In the genomic region with DNA sequence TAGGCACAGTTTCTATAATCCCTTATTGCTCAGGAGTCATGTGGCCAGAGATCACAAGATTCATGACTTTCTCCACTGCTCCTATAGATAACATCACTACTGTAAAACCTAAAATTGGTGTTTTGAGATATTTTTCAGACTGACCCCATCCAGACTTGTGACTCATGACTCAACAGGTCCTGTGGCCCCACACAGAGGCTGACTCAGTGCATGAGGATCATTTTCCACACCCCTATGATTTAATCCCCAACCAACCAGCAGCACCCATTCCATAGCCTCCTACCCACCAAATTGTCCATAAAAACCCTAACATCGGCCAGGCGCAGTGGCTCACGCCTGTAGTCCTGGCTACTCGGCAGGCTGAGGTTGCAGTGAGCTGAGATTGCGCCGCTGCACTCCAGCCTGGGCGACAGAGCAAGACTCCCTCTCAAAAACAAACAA, we compare ENCODE assay signal across 17 cellular contexts. TPM values are rescaled to one million over a fixed set of nuclear protein-coding genes. Genes with fewer than 3 reads are reported as not detected.
A peak's percentile ranks its signal among the peaks of the same experiment; 100 is the strongest.
DNase-seq lines count a peak whose midpoint lies in the region; ATAC-seq, FAIRE-seq and TF ChIP-seq lines count a peak whose summit lies in the region.
"Had no signal": no experiment of that assay in that cellular context is flagged by ENCODE, and none has a peak within 500 bp of the region (broad histone marks: within the 10 kb centered on the region; RNA-seq: fewer than 3 reads in every experiment).

No MANE protein-coding gene starts in this region.

- no peak for TF ChIP-seq CTCF in fibroblast of mammary gland (conservative IDR thresholded peaks at IDR 0.05; ENCODE audit: control insufficient read depth, insufficient read depth, low read depth, low read length)
- TF ChIP-seq CTCF in right lobe of liver (IDR thresholded peaks at IDR 0.05): no peak

- H3K9me3 ChIP-seq in right lobe of liver (no peaks in the 10 kb centered on the region), small intestine (ENCODE audit: control insufficient read depth, low read depth) (no peaks in the 10 kb centered on the region)
- H3K9me3 ChIP-seq: BE2C, gastroesophageal sphincter, vagina had no signal

- TF ChIP-seq POLR2A in right lobe of liver (IDR thresholded peaks at IDR 0.05): no peak

- DNase-seq in A172 (ENCODE audit: low spot score): peak; percentile 80
- peak; percentile 54 for DNase-seq in SK-MEL-5 (ENCODE audit: low read depth, low spot score)
- DNase-seq in fibroblast of mammary gland (ENCODE audit: low read depth): peak; percentile 93
- DNase-seq in KG1 (lab: John Stamatoyannopoulos, UW): no peak
- no peak for DNase-seq in right lobe of liver
- no peak for DNase-seq in small intestine
- DNase-seq: activated CD8-positive, alpha-beta memory T cell treated with anti-CD3 and anti-CD28 coated beads, Interleukin-2, amount 10 ng/mL, durations not matched to agents 7 days and 5 days; activated naive CD8-positive, alpha-beta T cell treated with anti-CD3 and anti-CD28 coated beads, Interleukin-2, amount 10 ng/mL, durations not matched to agents 7 days and 5 days; BE2C; GDM1; NCI-H1694; Right ventricle myocardium superior had no signal

- H3K27me3 ChIP-seq in right lobe of liver (no peaks in the 10 kb centered on the region), small intestine (ENCODE audit: control insufficient read depth in 2 of 2, insufficient read depth in 2 of 2, low read length in 2 of 2) (no peaks in the 10 kb centered on the region)
- H3K27me3 ChIP-seq: BE2C, gastroesophageal sphincter, vagina had no signal

- no peak for ATAC-seq in right lobe of liver
- ATAC-seq in HG03139 (IDR thresholded peaks at IDR 0.05; ENCODE audit: unreplicated experiment): no peak
- ATAC-seq: activated CD8-positive, alpha-beta memory T cell treated with anti-CD3 and anti-CD28 coated beads, Interleukin-2, amount 10 ng/mL, durations not matched to agents 7 days and 5 days; gastroesophageal sphincter had no signal

- intact Hi-C loops in right lobe of liver (cut with DNase I): no loop called here

- H3K27ac ChIP-seq in right lobe of liver: no peak overlapping the region
- no peak overlapping the region for H3K27ac ChIP-seq in small intestine (ENCODE audit: low read depth in 1 of 2, low read length in 1 of 2)
- H3K27ac ChIP-seq: gastroesophageal sphincter, vagina had no signal

- H3K4me1 ChIP-seq in right lobe of liver (no peaks in the 10 kb centered on the region), small intestine (ENCODE audit: control insufficient read depth in 2 of 2, insufficient read depth in 1 of 2, low read depth in 1 of 2, low read length in 1 of 2) (no peaks in the 10 kb centered on the region)
- H3K4me1 ChIP-seq: BE2C, gastroesophageal sphincter, vagina had no signal

- no peak overlapping the region for H3K4me3 ChIP-seq in fibroblast of mammary gland (ENCODE audit: control insufficient read depth, low read depth, low read length)
- H3K4me3 ChIP-seq in right lobe of liver: no peak overlapping the region
- H3K4me3 ChIP-seq in small intestine (ENCODE audit: low read depth in 1 of 2, low read length in 2 of 2): no peak overlapping the region
- H3K4me3 ChIP-seq: gastroesophageal sphincter, vagina had no signal

- H3K36me3 ChIP-seq in right lobe of liver (no peaks in the 10 kb centered on the region), small intestine (ENCODE audit: control insufficient read depth in 2 of 2, insufficient read depth in 2 of 2, low read length in 2 of 2) (no peaks in the 10 kb centered on the region)
- H3K36me3 ChIP-seq: BE2C, gastroesophageal sphincter, vagina had no signal

- peak; percentile 89 for FAIRE-seq in G401.6 (lab: Jason Lieb, UNC)
- no peak for FAIRE-seq in small intestine (lab: Jason Lieb, UNC)
- FAIRE-seq: islet of Langerhans had no signal

- 82% methylated on average over 7 of the region's 7 CpGs for WGBS in right lobe of liver (ENCODE audit: insufficient coverage, low coverage, low lambda C conversion rate, missing lambda C conversion rate)
- WGBS in small intestine, 3 donors: 94 to 95% (median 94%) methylated on average over 7 of the region's 7 CpGs

- in situ Hi-C loops in SK-MEL-5 (cut with HindIII; ENCODE audit: low pct_unique_long_range_greater_than_20kb, low sequenced_read_pairs): no loop called here

RNA-seq across cellular contexts. Expression of gene XIAP, which starts 13.2 kb away (rescaled TPM):
- total RNA-seq in A172 (2014; rRNA removed; shearing (Covaris generic)): 13.3 and 13.8 TPM in 2 replicates
- 38.3 and 40.3 TPM in 2 replicates for total RNA-seq in SK-MEL-5 (2014; rRNA removed; shearing (Covaris generic))
- 26.6 and 32.9 TPM in 2 replicates for polyA plus RNA-seq in SK-MEL-5 (2015; cell fraction: cytosol; rRNA removed)
- polyA plus RNA-seq in SK-MEL-5 (2015; cell fraction: nucleus; rRNA removed): 8.1 and 12.7 TPM in 2 replicates
- total RNA-seq in right lobe of liver: 10 to 100 TPM; 15.4 to 28.0 (median 24.7) TPM
- 10 to 100 TPM; 11.6 to 16.4 (median 12.2) TPM for polyA plus RNA-seq in small intestine

Comparison
In these comparisons a context has a peak if more than half of its experiments do, and no peak if none do; other contexts are left out.
1. DNase-seq: peak in A172 (single experiment), SK-MEL-5 (single experiment) and fibroblast of mammary gland (single experiment); none in KG1 (single experiment), right lobe of liver (0 of 3) and small intestine (single experiment).